In the genomic region with DNA sequence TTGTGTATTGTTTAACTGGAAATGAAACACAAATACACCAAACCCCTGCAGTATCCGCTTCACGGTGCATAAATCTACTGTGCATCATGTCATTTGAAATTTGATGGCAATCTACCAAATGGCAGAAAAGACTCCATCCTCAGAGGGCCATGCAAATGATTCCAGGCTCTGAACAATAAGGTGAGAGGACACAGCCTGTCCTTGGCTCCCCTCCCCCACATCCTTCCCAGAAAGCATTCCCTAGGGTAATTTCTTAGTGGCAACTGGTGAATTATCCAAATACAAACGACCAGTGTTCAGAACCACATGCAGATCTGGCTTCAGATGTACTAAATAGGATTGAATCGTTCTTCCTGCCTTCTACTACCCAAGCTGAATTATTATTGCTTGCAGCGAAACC, we compare ENCODE assay signal across 14 cellular contexts.
A peak's percentile ranks its signal among the peaks of the same experiment; 100 is the strongest.
DNase-seq lines count a peak whose midpoint lies in the region; ATAC-seq and TF ChIP-seq lines count a peak whose summit lies in the region.
"Had no signal": no experiment of that assay in that cellular context is flagged by ENCODE, and none has a peak within 500 bp of the region (broad histone marks: within the 10 kb centered on the region; RNA-seq: fewer than 3 reads in every experiment).

No MANE protein-coding gene starts in this region.

- peak; percentile 37 for ATAC-seq in Right ventricle myocardium inferior
- ATAC-seq in GM19328 (IDR thresholded peaks at IDR 0.05; ENCODE audit: unreplicated experiment), result no peak
- no peak for ATAC-seq in HG03520 (IDR thresholded peaks at IDR 0.05; ENCODE audit: unreplicated experiment)
- ATAC-seq: activated CD8-positive, alpha-beta memory T cell treated with anti-CD3 and anti-CD28 coated beads, Interleukin-2, amount 10 ng/mL, durations not matched to agents 7 days and 5 days; foreskin keratinocyte; GM12878; SK-N-SH treated with all-trans-retinoic acid at 6 μM for 48 hours had no signal

- no peak overlapping the region for H3K27ac Mint-ChIP-seq in glutamatergic neuron (ENCODE audit: unreplicated experiment)
- H3K27ac Mint-ChIP-seq: activated CD8-positive, alpha-beta memory T cell treated with anti-CD3 and anti-CD28 coated beads, Interleukin-2, amount 10 ng/mL, durations not matched to agents 7 days and 5 days had no signal

- no peak for DNase-seq in Right ventricle myocardium inferior (ENCODE audit: missing footprints)
- DNase-seq in cardiac septum (ENCODE audit: low spot score), result no peak
- peak; percentile 26 for DNase-seq in NCI-H460 (ENCODE audit: extremely low read depth, low read depth)
- DNase-seq in glutamatergic neuron, result peak; percentile 57
- DNase-seq in SKM-1 (lab: John Stamatoyannopoulos, UW; ENCODE audit: unreplicated experiment), result no peak
- no peak for DNase-seq in SW 1271 (lab: John Stamatoyannopoulos, UW)
- DNase-seq: activated CD8-positive, alpha-beta memory T cell treated with anti-CD3 and anti-CD28 coated beads, Interleukin-2, amount 10 ng/mL, durations not matched to agents 7 days and 5 days; activated naive CD4-positive, alpha-beta T cell; foreskin keratinocyte; testis had no signal

- intact Hi-C loops in Right ventricle myocardium inferior (cut with DNase I) (no loop called here), cardiac septum (cut with DNase I) (no loop called here)

- peaks cover 12% of the 10 kb centered on the region for H3K4me1 Mint-ChIP-seq in glutamatergic neuron (ENCODE audit: low read depth, unreplicated experiment)
- H3K4me1 Mint-ChIP-seq: activated CD8-positive, alpha-beta memory T cell treated with anti-CD3 and anti-CD28 coated beads, Interleukin-2, amount 10 ng/mL, durations not matched to agents 7 days and 5 days had no signal

- H3K27me3 Mint-ChIP-seq in glutamatergic neuron (ENCODE audit: unreplicated experiment), result peaks cover 5% of the 10 kb centered on the region
- H3K27me3 Mint-ChIP-seq: activated CD8-positive, alpha-beta memory T cell treated with anti-CD3 and anti-CD28 coated beads, Interleukin-2, amount 10 ng/mL, durations not matched to agents 7 days and 5 days had no signal

- H3K36me3 Mint-ChIP-seq in glutamatergic neuron (ENCODE audit: unreplicated experiment), result no peaks in the 10 kb centered on the region
- H3K36me3 Mint-ChIP-seq: activated CD8-positive, alpha-beta memory T cell treated with anti-CD3 and anti-CD28 coated beads, Interleukin-2, amount 10 ng/mL, durations not matched to agents 7 days and 5 days had no signal

- no peak for TF ChIP-seq CTCF in glutamatergic neuron (IDR thresholded peaks at IDR 0.05; ENCODE audit: partially characterized antibody, unreplicated experiment)

- no peak overlapping the region for H3K4me3 Mint-ChIP-seq in glutamatergic neuron (ENCODE audit: unreplicated experiment)
- H3K4me3 Mint-ChIP-seq: activated CD8-positive, alpha-beta memory T cell treated with anti-CD3 and anti-CD28 coated beads, Interleukin-2, amount 10 ng/mL, durations not matched to agents 7 days and 5 days had no signal

- peaks cover 7% of the 10 kb centered on the region for H3K9me3 Mint-ChIP-seq in glutamatergic neuron (ENCODE audit: unreplicated experiment)

Comparison
In these comparisons a context has a peak if more than half of its experiments do, and no peak if none do; other contexts are left out.
1. DNase-seq: peak in NCI-H460 (single experiment) and glutamatergic neuron (single experiment); none in Right ventricle myocardium inferior (single experiment), cardiac septum (single experiment), SKM-1 (single experiment) and SW 1271 (0 of 2).